In the genomic region with DNA sequence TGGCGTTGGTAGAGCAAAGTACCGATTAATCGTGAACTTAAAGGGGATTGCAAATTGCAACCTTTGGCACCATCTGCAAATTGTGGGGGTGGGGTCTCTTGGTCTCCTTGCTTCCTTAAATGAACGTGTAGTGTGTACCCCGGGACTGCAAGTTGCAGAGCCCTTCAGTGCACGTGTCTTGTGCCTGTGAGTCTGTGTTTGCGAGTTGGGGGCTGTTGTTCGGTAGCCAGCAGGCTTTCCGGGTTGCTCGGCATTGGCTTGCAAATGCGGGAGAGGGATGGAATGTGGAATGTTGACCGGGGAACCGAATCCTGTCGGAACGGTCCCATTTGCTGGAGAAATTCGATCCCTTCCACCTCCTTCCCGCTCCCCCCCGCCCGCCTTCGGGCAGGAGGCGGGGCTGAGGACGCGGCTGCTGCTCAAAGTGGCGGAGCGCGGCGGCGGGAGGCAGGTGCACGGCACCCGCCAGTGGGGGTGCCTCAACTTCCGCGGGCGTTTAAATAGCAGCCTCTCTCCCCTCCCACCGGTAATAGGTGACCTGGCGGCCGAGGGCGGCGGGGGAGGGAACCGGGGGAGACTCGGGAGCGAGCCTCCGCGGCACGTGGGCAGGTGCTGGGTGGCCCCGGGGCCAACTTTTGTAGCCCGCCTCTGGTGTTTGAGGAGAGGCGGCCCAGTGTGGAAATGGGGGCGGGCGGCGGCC, we compare ENCODE assay signal across 8 cellular contexts. TPM values are rescaled to one million over a fixed set of nuclear protein-coding genes. Genes with fewer than 3 reads are reported as not detected.
A peak's percentile ranks its signal among the peaks of the same experiment; 100 is the strongest.
DNase-seq lines count a peak whose midpoint lies in the region; ATAC-seq and TF ChIP-seq lines count a peak whose summit lies in the region.

No MANE protein-coding gene starts in this region.

- H3K4me1 Mint-ChIP-seq in activated naive CD8-positive, alpha-beta T cell treated with anti-CD3 and anti-CD28 coated beads for 36 hours: peaks cover 21% of the 10 kb centered on the region
- H3K4me1 Mint-ChIP-seq in osteocyte (ENCODE audit: unreplicated experiment): peaks cover 15% of the 10 kb centered on the region

- DNase-seq in NCI-H1048 (lab: John Stamatoyannopoulos, UW) (peak; percentile 57), SKM-1 (lab: John Stamatoyannopoulos, UW; ENCODE audit: unreplicated experiment) (peak; percentile 66), head of caudate nucleus (peak; percentile 27 to 87 (median 74)), osteocyte (ENCODE audit: extremely low spot score, unreplicated experiment) (peak; percentile 86), thyroid gland (peak; percentile 91 to 93)
- peak; percentile 85 for DNase-seq in activated naive CD8-positive, alpha-beta T cell treated with anti-CD3 and anti-CD28 coated beads for 36 hours

- H3K4me1 ChIP-seq in thyroid gland: peaks cover 9 to 20% of the 10 kb centered on the region in 2 donors

- no peaks in the 10 kb centered on the region for H3K9me3 Mint-ChIP-seq in activated naive CD8-positive, alpha-beta T cell treated with anti-CD3 and anti-CD28 coated beads for 36 hours
- no peaks in the 10 kb centered on the region for H3K9me3 Mint-ChIP-seq in osteocyte (ENCODE audit: unreplicated experiment)

- H3K27me3 ChIP-seq in thyroid gland: no peaks in the 10 kb centered on the region

- intact Hi-C loops in head of caudate nucleus (cut with DNase I) (loop anchor here (10.0 kb wide), 1 partner anchor 746 kb away; the partner anchor contains the start of gene LARP1B), thyroid gland (cut with DNase I) (loop anchor here (5.0 to 10.0 kb wide), 4 partner anchors 51 to 846 kb away; partner anchors contain the start of genes ABHD18 and MFSD8)

- H3K36me3 ChIP-seq in thyroid gland: no peaks in the 10 kb centered on the region

- no peaks in the 10 kb centered on the region for H3K9me3 ChIP-seq in thyroid gland

- ATAC-seq in HG02588 (IDR thresholded peaks at IDR 0.05; ENCODE audit: unreplicated experiment): peak; percentile 43

- peak overlapping the region; percentile 98 for H3K4me3 Mint-ChIP-seq in activated naive CD8-positive, alpha-beta T cell treated with anti-CD3 and anti-CD28 coated beads for 36 hours
- H3K4me3 Mint-ChIP-seq in osteocyte (ENCODE audit: unreplicated experiment): peak overlapping the region; percentile 94

- no peaks in the 10 kb centered on the region for H3K27me3 Mint-ChIP-seq in activated naive CD8-positive, alpha-beta T cell treated with anti-CD3 and anti-CD28 coated beads for 36 hours
- no peaks in the 10 kb centered on the region for H3K27me3 Mint-ChIP-seq in osteocyte (ENCODE audit: unreplicated experiment)

- 0 to 1% methylated on average over 29 to 32 of the region's 50 CpGs for WGBS in thyroid gland, 2 donors

- H3K27ac ChIP-seq in thyroid gland: peak overlapping the region; percentile 90 to 97 (median 96)

- peak overlapping the region; percentile 100 for H3K27ac Mint-ChIP-seq in activated naive CD8-positive, alpha-beta T cell treated with anti-CD3 and anti-CD28 coated beads for 36 hours
- peak overlapping the region; percentile 97 for H3K27ac Mint-ChIP-seq in osteocyte (ENCODE audit: unreplicated experiment)

- TF ChIP-seq CTCF in osteocyte (IDR thresholded peaks at IDR 0.05) (no peak), thyroid gland (IDR thresholded peaks at IDR 0.05) (no peak)

- peak overlapping the region; percentile 49 to 69 (median 62) for H3K4me3 ChIP-seq in thyroid gland (replicated peaks in 1 of 3)

- TF ChIP-seq POLR2A in GM10847 (IDR thresholded peaks at IDR 0.05; ENCODE audit: extremely low read depth, insufficient read length) (peak; percentile 68), thyroid gland (IDR thresholded peaks at IDR 0.05) (peak in 1 of 2 donors; percentile 93)

- H3K36me3 Mint-ChIP-seq in activated naive CD8-positive, alpha-beta T cell treated with anti-CD3 and anti-CD28 coated beads for 36 hours: peaks cover 18% of the 10 kb centered on the region
- no peaks in the 10 kb centered on the region for H3K36me3 Mint-ChIP-seq in osteocyte (ENCODE audit: unreplicated experiment)

RNA-seq across cellular contexts. Expression of gene JADE1, which starts 1.5 kb away (rescaled TPM):
- 10 to 100 TPM; 29.7 to 31.5 TPM for total RNA-seq in activated naive CD8-positive, alpha-beta T cell treated with anti-CD3 and anti-CD28 coated beads for 36 hours
- 19.7 and 20.4 TPM in 2 replicates for total RNA-seq in osteocyte
- total RNA-seq in thyroid gland: 100 to 1,000 TPM in 1 of 4 donors, 10 to 100 TPM in 3; 63.5 to 102 (median 74.4) TPM

Comparison
In these comparisons a context has a peak if more than half of its experiments do, and no peak if none do; other contexts are left out.
1. Peak in every context shown above with its lines: DNase-seq, ATAC-seq, H3K4me3 ChIP-seq and H3K27ac ChIP-seq.